In genomic region chr10:122375761-122376160, GRCh38 we compare ENCODE assay signal across 8 cellular contexts. TPM values are rescaled to one million over a fixed set of nuclear protein-coding genes. Genes with fewer than 3 reads are reported as not detected.
DNase-seq lines count a peak whose midpoint lies in the region; ATAC-seq and TF ChIP-seq lines count a peak whose summit lies in the region.

No MANE protein-coding gene starts in this region.

- H3K27ac Mint-ChIP-seq in WTC11: peak overlapping the region; percentile 89

- peak overlapping the region; percentile 94 for H3K27ac ChIP-seq in foreskin keratinocyte

- peaks cover 21% of the 10 kb centered on the region for H3K4me1 Mint-ChIP-seq in WTC11

- ATAC-seq in WTC11: no peak
- no peak for ATAC-seq in foreskin keratinocyte

- no peak for TF ChIP-seq CTCF in GM20000 (IDR thresholded peaks at IDR 0.05; ENCODE audit: extremely low read depth, missing control alignments)
- TF ChIP-seq CTCF in WTC11 (IDR thresholded peaks at IDR 0.05): no peak
- TF ChIP-seq CTCF in foreskin keratinocyte (conservative IDR thresholded peaks at IDR 0.05): no peak

- H3K4me3 Mint-ChIP-seq in WTC11: peak overlapping the region; percentile 93

- H3K27me3 Mint-ChIP-seq in WTC11 (ENCODE audit: low read depth): peaks cover 20% of the 10 kb centered on the region

- POLR2A ChIA-PET in WTC11 (lab: Charles Lee): no interaction called here

- CTCF ChIA-PET in WTC11 (lab: Charles Lee): no interaction called here

- DNase-seq in GM20000 (ENCODE audit: low spot score): peak; percentile 26
- no peak for DNase-seq in WTC11 (ENCODE audit: low spot score)
- DNase-seq in foreskin keratinocyte: peak in 1 of 2 donors; percentile 11
- peak; percentile 59 for DNase-seq in renal cortical epithelial cell (ENCODE audit: low read depth)
- DNase-seq in ureter (ENCODE audit: low spot score): no peak
- no peak for DNase-seq in DMS 273 (lab: John Stamatoyannopoulos, UW; ENCODE audit: unreplicated experiment)
- DNase-seq in inferior parietal cortex (ENCODE audit: extremely low spot score): no peak
- DNase-seq in C1 segment of cervical spinal cord (lab: John Stamatoyannopoulos, UW): no peak

- H3K4me1 ChIP-seq in foreskin keratinocyte: peaks cover 28% of the 10 kb centered on the region

- H3K9me3 Mint-ChIP-seq in WTC11: no peaks in the 10 kb centered on the region

- no peaks in the 10 kb centered on the region for H3K27me3 ChIP-seq in foreskin keratinocyte

- peaks cover 11% of the 10 kb centered on the region for H3K36me3 Mint-ChIP-seq in WTC11

TF ChIP-seq in WTC11, 78 proteins besides CTCF, POLR2A, EP300 and RAD21:
- TF ChIP-seq TCF7 (CRISPR knock-in tag; IDR thresholded peaks at IDR 0.05; ENCODE audit: low read depth): no peak
- TF ChIP-seq ZNF671 (CRISPR knock-in tag; IDR thresholded peaks at IDR 0.05): no peak
- no peak for TF ChIP-seq FOXK1 (CRISPR knock-in tag; IDR thresholded peaks at IDR 0.05)
- TF ChIP-seq JAZF1 (CRISPR knock-in tag; IDR thresholded peaks at IDR 0.05): no peak
- TF ChIP-seq E2F5 (CRISPR knock-in tag; IDR thresholded peaks at IDR 0.05): no peak
- TF ChIP-seq OVOL2 (CRISPR knock-in tag; IDR thresholded peaks at IDR 0.05; ENCODE audit: borderline replicate concordance): no peak
- no peak for TF ChIP-seq KAT7 (CRISPR knock-in tag; IDR thresholded peaks at IDR 0.05; ENCODE audit: borderline replicate concordance)
- TF ChIP-seq CDX4 (CRISPR knock-in tag; IDR thresholded peaks at IDR 0.05; ENCODE audit: borderline replicate concordance): no peak
- TF ChIP-seq MYBL2 (CRISPR knock-in tag; IDR thresholded peaks at IDR 0.05): no peak
- no peak for TF ChIP-seq NFE2L1 (CRISPR knock-in tag; IDR thresholded peaks at IDR 0.05)
- no peak for TF ChIP-seq ZNF423 (CRISPR knock-in tag; IDR thresholded peaks at IDR 0.05)
- TF ChIP-seq ZBTB21 (CRISPR knock-in tag; IDR thresholded peaks at IDR 0.05; ENCODE audit: borderline replicate concordance): no peak

RNA-seq across cellular contexts. Expression of gene PLEKHA1, which starts 1.3 kb away (rescaled TPM):
- total RNA-seq in WTC11 (2021) (34.6 to 46.6 TPM (median 43.7 TPM) in 3 replicates), foreskin keratinocyte (48.6 and 54.8 TPM in 2 replicates), renal cortical epithelial cell (58.0 and 102 TPM in 2 replicates), ureter (41.9 TPM)
- polyA plus RNA-seq in foreskin keratinocyte: 13.9 and 14.5 TPM in 2 replicates

Comparison
In these comparisons a context has a peak if more than half of its experiments do, and no peak if none do; other contexts are left out.
1. DNase-seq: peak in GM20000 (single experiment) and renal cortical epithelial cell (single experiment); none in WTC11 (single experiment), ureter (single experiment), DMS 273 (single experiment), inferior parietal cortex (single experiment) and C1 segment of cervical spinal cord (0 of 14).